ENCODE assay signal across 8 cellular contexts in the genomic region with DNA sequence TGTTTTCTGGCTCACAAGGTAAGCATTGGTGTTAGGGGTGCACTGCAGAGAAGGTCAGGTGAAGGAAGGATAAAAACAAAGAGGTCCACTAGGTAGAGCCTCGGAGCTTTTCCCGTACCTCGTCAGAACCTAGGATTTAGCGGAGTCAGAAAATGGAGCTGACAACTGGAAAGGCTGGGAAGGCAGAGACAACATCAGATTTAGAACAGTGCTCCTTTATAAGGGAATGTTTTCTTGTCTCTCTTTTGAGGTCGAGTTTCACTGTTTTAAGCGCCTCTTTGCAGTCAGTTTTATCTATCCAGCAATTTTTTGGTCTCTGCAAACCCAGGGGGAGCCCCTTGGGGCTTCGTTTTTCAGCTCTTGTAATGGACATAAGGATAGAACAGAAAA.
DNase-seq lines count a peak whose midpoint lies in the region; ATAC-seq and TF ChIP-seq lines count a peak whose summit lies in the region.

No MANE protein-coding gene starts in this region.

- ATAC-seq in activated B cell treated with CpG ODN at 0.5 μM for 24 hours (ENCODE audit: low read depth) = no peak
- peak in 1 of 2 donors; percentile 12 for ATAC-seq in gastrocnemius medialis
- ATAC-seq in GM18520 (IDR thresholded peaks at IDR 0.05; ENCODE audit: unreplicated experiment) = no peak
- ATAC-seq in HG03469 (IDR thresholded peaks at IDR 0.05; ENCODE audit: unreplicated experiment) = no peak

- peaks cover 0 to 11% of the 10 kb centered on the region in 2 donors for H3K4me1 ChIP-seq in gastrocnemius medialis

- peak overlapping the region; percentile 66 to 87 (median 76) for H3K27ac ChIP-seq in gastrocnemius medialis

- H3K36me3 ChIP-seq in gastrocnemius medialis = peaks cover 0 to 7% of the 10 kb centered on the region in 2 donors

- CTCF ChIA-PET in activated B cell treated with CpG ODN at 0.5 μM for 24 hours (lab: Charles Lee) = interaction anchor here (0.9 kb wide), 1 partner anchor 77 kb away, joined by 3 read pairs; no protein-coding TSS in a partner anchor

- H3K27me3 Mint-ChIP-seq in activated B cell treated with CpG ODN at 0.5 μM for 24 hours = no peaks in the 10 kb centered on the region

- DNase-seq in activated B cell treated with CpG ODN at 0.5 μM for 24 hours = no peak
- peak; percentile 58 for DNase-seq in globus pallidus (ENCODE audit: low spot score)
- no peak for DNase-seq in gastrocnemius medialis
- DNase-seq in NCI-H524 (lab: John Stamatoyannopoulos, UW) = no peak
- DNase-seq in stimulated activated CD4-positive, alpha-beta T cell treated with anti-CD3 and anti-CD28 coated beads, Interleukin-2, amount 100 ng/mL, for 24 hours = no peak

- H3K4me3 ChIP-seq in GM12875 (ENCODE audit: low read depth, low read length) = peak overlapping the region; percentile 22
- H3K4me3 ChIP-seq in gastrocnemius medialis = peak overlapping the region; percentile 23 to 52 (median 48)

- no peaks in the 10 kb centered on the region for H3K9me3 Mint-ChIP-seq in activated B cell treated with CpG ODN at 0.5 μM for 24 hours

- TF ChIP-seq CTCF in GM12875 (IDR thresholded peaks at IDR 0.05; ENCODE audit: borderline replicate concordance, insufficient read depth, low read depth, low read length) (no peak), activated B cell treated with CpG ODN at 0.5 μM for 24 hours (IDR thresholded peaks at IDR 0.05) (no peak), gastrocnemius medialis (IDR thresholded peaks at IDR 0.05 in 4 of 5, conservative IDR thresholded peaks at IDR 0.05 in 1 of 5) (no peak)

- no peak for TF ChIP-seq POLR2A in gastrocnemius medialis (IDR thresholded peaks at IDR 0.05)

- peak overlapping the region; percentile 90 for H3K27ac Mint-ChIP-seq in activated B cell treated with CpG ODN at 0.5 μM for 24 hours

- in situ Hi-C loops in gastrocnemius medialis (cut with MboI; ENCODE audit: low sequenced_read_pairs in 4 of 4) = no loop called here

- intact Hi-C loops in activated B cell treated with CpG ODN at 0.5 μM for 24 hours (cut with micrococcal nuclease) = loop anchor here (2.0 to 10.0 kb wide), 3 partner anchors 78 to 282 kb away; no protein-coding TSS in a partner anchor
- intact Hi-C loops in gastrocnemius medialis (cut with DNase I; ENCODE audit: low total_unique reads) = loop anchor here (5.0 kb wide), 1 partner anchor 80 kb away; a partner anchor contains a TSS

- H3K4me1 Mint-ChIP-seq in activated B cell treated with CpG ODN at 0.5 μM for 24 hours = peaks cover 68% of the 10 kb centered on the region

- H3K27me3 ChIP-seq in gastrocnemius medialis = no peaks in the 10 kb centered on the region

- H3K9me3 ChIP-seq in gastrocnemius medialis = no peaks in the 10 kb centered on the region

- POLR2A ChIA-PET in activated B cell treated with CpG ODN at 0.5 μM for 24 hours (lab: Charles Lee) = interaction anchor here (0.6 to 3.3 kb wide), 17 partner anchors 10 to 163 kb away, joined by 3 to 24 read pairs (median 5); a partner anchor contains a TSS

- H3K36me3 Mint-ChIP-seq in activated B cell treated with CpG ODN at 0.5 μM for 24 hours (ENCODE audit: low read depth) = peaks cover 86% of the 10 kb centered on the region

- H3K4me3 Mint-ChIP-seq in activated B cell treated with CpG ODN at 0.5 μM for 24 hours = peak overlapping the region; percentile 81
